32 cellular contexts compared by ENCODE assay signal in genomic region chr19:55716531-55716930, GRCh38. TPM values are rescaled to one million over a fixed set of nuclear protein-coding genes. Genes with fewer than 3 reads are reported as not detected.
"Had no signal": no experiment of that assay in that cellular context is flagged by ENCODE, and none has a peak within 500 bp of the region (broad histone marks: within the 10 kb centered on the region; RNA-seq: fewer than 3 reads in every experiment).

No MANE protein-coding gene starts in this region.

- DNase-seq: colonic mucosa; cortex of kidney; effector CD8-positive, alpha-beta T cell; effector memory CD8-positive, alpha-beta T cell; endodermal cell; erythroblast; esophagus squamous epithelium; foreskin fibroblast; foreskin melanocyte; gastrocnemius medialis; glutamatergic neuron; head of caudate nucleus; heart right ventricle; hippocampal formation; left cardiac atrium; left lung; left ventricle myocardium superior; lower lobe of right lung; mesenchymal stem cell; midbrain; naive thymus-derived CD4-positive, alpha-beta T cell had no signal

- ATAC-seq: effector memory CD8-positive, alpha-beta T cell; esophagus mucosa; gastrocnemius medialis; heart right ventricle; left cardiac atrium; left lung; left ventricle myocardium superior; lower lobe of right lung; naive thymus-derived CD4-positive, alpha-beta T cell had no signal

- H3K4me3 ChIP-seq: colonic mucosa, esophagus squamous epithelium, gastrocnemius medialis, heart right ventricle, left lung, lower lobe of right lung had no signal

- H3K27ac ChIP-seq: colonic mucosa, epithelial cell of prostate, esophagus squamous epithelium, gastrocnemius medialis, heart right ventricle, left lung, lower lobe of right lung had no signal

- H3K27me3 ChIP-seq: colonic mucosa had no signal

- H3K9me3 ChIP-seq: colonic mucosa, gastrocnemius medialis, lower lobe of right lung had no signal

- H3K36me3 ChIP-seq: colonic mucosa, esophagus squamous epithelium, gastrocnemius medialis, heart right ventricle, left lung, lower lobe of right lung had no signal

- H3K4me1 ChIP-seq: colonic mucosa, esophagus squamous epithelium, gastrocnemius medialis, heart right ventricle, left lung, lower lobe of right lung had no signal

RNA-seq across cellular contexts. Expression of gene NLRP9, which starts 21.7 kb away (rescaled TPM):
- total RNA-seq: colonic mucosa; dermis microvascular lymphatic vessel endothelial cell; endodermal cell; esophagus mucosa; esophagus squamous epithelium; gastrocnemius medialis; glomerular endothelial cell; heart right ventricle; kidney epithelial cell; left cardiac atrium; left lung; left ventricle myocardium superior; lower leg skin; lower lobe of right lung; lung microvascular endothelial cell; mesenteric fat pad; mononuclear cell; mucosa of gallbladder; naive thymus-derived CD4-positive, alpha-beta T cell had no signal
- polyA plus RNA-seq: heart right ventricle; keratinocyte; naive thymus-derived CD4-positive, alpha-beta T cell had no signal

RNA-seq across cellular contexts. Expression of gene RFPL4A, which starts 42.4 kb away (rescaled TPM):
- total RNA-seq: colonic mucosa; endodermal cell; esophagus mucosa; esophagus squamous epithelium; gastrocnemius medialis; glomerular endothelial cell; kidney epithelial cell; left cardiac atrium; left lung; left ventricle myocardium superior; lower leg skin; lower lobe of right lung; mesenteric fat pad; mononuclear cell; naive thymus-derived CD4-positive, alpha-beta T cell had no signal
- polyA plus RNA-seq: heart right ventricle; keratinocyte; naive thymus-derived CD4-positive, alpha-beta T cell had no signal

RNA-seq across cellular contexts. Expression of gene RFPL4AL1, which starts 52.4 kb away (rescaled TPM):
- total RNA-seq: colonic mucosa; dermis microvascular lymphatic vessel endothelial cell; endodermal cell; esophagus mucosa; esophagus squamous epithelium; gastrocnemius medialis; glomerular endothelial cell; heart right ventricle; kidney epithelial cell; left cardiac atrium; left lung; left ventricle myocardium superior; lower leg skin; lower lobe of right lung; mesenteric fat pad; mononuclear cell; mucosa of gallbladder; naive thymus-derived CD4-positive, alpha-beta T cell had no signal
- polyA plus RNA-seq: heart right ventricle; keratinocyte; naive thymus-derived CD4-positive, alpha-beta T cell had no signal
